26 cellular contexts compared by ENCODE assay signal in genomic region chr3:131242201-131242600, GRCh38.
A peak's percentile ranks its signal among the peaks of the same experiment; 100 is the strongest.
DNase-seq lines count a peak whose midpoint lies in the region; ATAC-seq, FAIRE-seq and TF ChIP-seq lines count a peak whose summit lies in the region.
"Had no signal": no experiment of that assay in that cellular context is flagged by ENCODE, and none has a peak within 500 bp of the region (broad histone marks: within the 10 kb centered on the region; RNA-seq: fewer than 3 reads in every experiment).

No MANE protein-coding gene starts in this region.

- H3K4me2 ChIP-seq in OCI-LY3 (ENCODE audit: low read length) = no peak overlapping the region

- H3K9ac ChIP-seq in OCI-LY3 (ENCODE audit: low read length) (no peak overlapping the region), endodermal cell (ENCODE audit: extremely low read depth, low read length, poor library complexity, severe bottlenecking) (no peak overlapping the region)

- no peaks in the 10 kb centered on the region for H3K36me3 Mint-ChIP-seq in endodermal cell (ENCODE audit: low read depth)
- no peaks in the 10 kb centered on the region for H3K36me3 Mint-ChIP-seq in naive thymus-derived CD4-positive, alpha-beta T cell
- H3K36me3 Mint-ChIP-seq: activated CD8-positive, alpha-beta memory T cell treated with anti-CD3 and anti-CD28 coated beads, Interleukin-2, amount 10 ng/mL, durations not matched to agents 7 days and 5 days had no signal

- POLR2A ChIA-PET in naive thymus-derived CD4-positive, alpha-beta T cell (lab: Charles Lee) = no interaction called here

- H3K36me3 ChIP-seq in OCI-LY3 (replicated peaks; ENCODE audit: low read depth, low read length) (no peaks in the 10 kb centered on the region), endodermal cell (ENCODE audit: control insufficient read depth, insufficient read depth, low read length) (no peaks in the 10 kb centered on the region), thyroid gland (no peaks in the 10 kb centered on the region)
- no peaks in the 10 kb centered on the region for H3K36me3 ChIP-seq in naive thymus-derived CD4-positive, alpha-beta T cell (ENCODE audit: control insufficient read depth in 2 of 3, insufficient read depth in 3 of 3, low read length in 3 of 3)
- H3K36me3 ChIP-seq: spleen had no signal

- no peak overlapping the region for H3K4me3 ChIP-seq in OCI-LY3 (ENCODE audit: low read length)
- no peak overlapping the region for H3K4me3 ChIP-seq in endodermal cell (ENCODE audit: low read length)
- no peak overlapping the region for H3K4me3 ChIP-seq in thyroid gland (replicated peaks in 1 of 3)
- H3K4me3 ChIP-seq in naive thymus-derived CD4-positive, alpha-beta T cell (ENCODE audit: low read length) = no peak overlapping the region
- H3K4me3 ChIP-seq: lung, spleen had no signal

- FAIRE-seq in HTR-8/SVneo (lab: Jason Lieb, UNC) = no peak
- FAIRE-seq: A204.1, astrocyte had no signal

- H3K9me3 ChIP-seq in OCI-LY3 (ENCODE audit: insufficient read depth, low read length) = no peaks in the 10 kb centered on the region
- no peaks in the 10 kb centered on the region for H3K9me3 ChIP-seq in endodermal cell (ENCODE audit: control insufficient read depth, low read length)
- no peaks in the 10 kb centered on the region for H3K9me3 ChIP-seq in thyroid gland
- H3K9me3 ChIP-seq in naive thymus-derived CD4-positive, alpha-beta T cell (ENCODE audit: control insufficient read depth in 2 of 3, low read length in 3 of 3) = no peaks in the 10 kb centered on the region
- H3K9me3 ChIP-seq: Caco-2, spleen had no signal

- WGBS in endodermal cell (ENCODE audit: insufficient coverage in 1 of 2, insufficient read length in 1 of 2), 2 experiments = 78 to 85% methylated on average over 3 of the region's 3 CpGs
- WGBS in thyroid gland, 2 donors = 26 to 42% methylated on average over 3 of the region's 3 CpGs

- no peaks in the 10 kb centered on the region for H3K4me1 ChIP-seq in OCI-LY3 (ENCODE audit: low read length)
- H3K4me1 ChIP-seq in endodermal cell (ENCODE audit: control insufficient read depth, insufficient read depth, low read length) = no peaks in the 10 kb centered on the region
- peaks cover 4 to 11% of the 10 kb centered on the region in 2 donors for H3K4me1 ChIP-seq in thyroid gland
- H3K4me1 ChIP-seq in naive thymus-derived CD4-positive, alpha-beta T cell (ENCODE audit: control insufficient read depth in 2 of 2, insufficient read depth in 2 of 2, low read length in 2 of 2) = no peaks in the 10 kb centered on the region
- H3K4me1 ChIP-seq: Caco-2, spleen had no signal

- no peak overlapping the region for H2AFZ ChIP-seq in OCI-LY3 (ENCODE audit: low read depth, low read length)

- no peaks in the 10 kb centered on the region for H3K9me3 Mint-ChIP-seq in endodermal cell
- H3K9me3 Mint-ChIP-seq in naive thymus-derived CD4-positive, alpha-beta T cell = peaks cover 0 to 5% (median 0%) of the 10 kb centered on the region in 11 donors
- H3K9me3 Mint-ChIP-seq: activated naive CD4-positive, alpha-beta T cell treated with anti-CD3 and anti-CD28 coated beads, Interleukin-2, amount 50 U/mL, for 24 hours; stimulated activated naive CD8-positive, alpha-beta T cell treated with anti-CD3 and anti-CD28 coated beads, Interleukin-15, amount 100 ng/mL, for 72 hours had no signal

- intact Hi-C loops in thyroid gland (cut with DNase I) = no loop called here
- intact Hi-C loops in naive thymus-derived CD4-positive, alpha-beta T cell (cut with micrococcal nuclease) = no loop called here

- DNase-seq in SIG-M5 treated with dmso at 0.1 percent for 504 hours (lab: John Stamatoyannopoulos, UW; ENCODE audit: unreplicated experiment) (peak; percentile 22), SIG-M5 (lab: John Stamatoyannopoulos, UW) (no peak), endodermal cell (no peak), thyroid gland (no peak), DMS114 treated with DMSO at 0.1 percent for 48 hours (lab: John Stamatoyannopoulos, UW; ENCODE audit: unreplicated experiment) (no peak), HTR-8/SVneo (ENCODE audit: insufficient read length, low spot score) (no peak)
- no peak for DNase-seq in naive thymus-derived CD4-positive, alpha-beta T cell
- DNase-seq: activated CD4-positive, alpha-beta T cell treated with anti-CD3 and anti-CD28 coated beads for 4 hours; activated CD8-positive, alpha-beta memory T cell treated with anti-CD3 and anti-CD28 coated beads, Interleukin-2, amount 10 ng/mL, durations not matched to agents 7 days and 5 days; Caco-2; Karpas-422; kidney; NCI-H1105; NCI-H2081; NCI-H524 treated with DMSO at 0.1 percent for 48 hours; SHP77; spleen; stimulated activated CD4-positive, alpha-beta T cell treated with anti-CD3 and anti-CD28 coated beads, Interleukin-4, amount 100 ng/mL, for 24 hours; stimulated activated naive CD8-positive, alpha-beta T cell treated with anti-CD3 and anti-CD28 coated beads, Interleukin-15, amount 100 ng/mL, for 72 hours; trophoblast cell had no signal

- peaks cover 3% of the 10 kb centered on the region for H3K27me3 Mint-ChIP-seq in endodermal cell (ENCODE audit: insufficient read depth)
- peaks cover 0 to 4% (median 0%) of the 10 kb centered on the region in 5 donors for H3K27me3 Mint-ChIP-seq in naive thymus-derived CD4-positive, alpha-beta T cell
- H3K27me3 Mint-ChIP-seq: activated naive CD4-positive, alpha-beta T cell treated with anti-CD3 and anti-CD28 coated beads, Interleukin-2, amount 50 U/mL, for 24 hours had no signal

- H3K27ac Mint-ChIP-seq in endodermal cell = no peak overlapping the region
- H3K27ac Mint-ChIP-seq in naive thymus-derived CD4-positive, alpha-beta T cell = no peak overlapping the region
- H3K27ac Mint-ChIP-seq: activated CD8-positive, alpha-beta memory T cell treated with anti-CD3 and anti-CD28 coated beads, Interleukin-2, amount 10 ng/mL, durations not matched to agents 7 days and 5 days; activated naive CD4-positive, alpha-beta T cell treated with anti-CD3 and anti-CD28 coated beads, Interleukin-2, amount 50 U/mL, for 24 hours; stimulated activated naive CD8-positive, alpha-beta T cell treated with anti-CD3 and anti-CD28 coated beads, Interleukin-15, amount 100 ng/mL, for 72 hours had no signal

- H3K4me3 Mint-ChIP-seq in endodermal cell = no peak overlapping the region
- no peak overlapping the region for H3K4me3 Mint-ChIP-seq in naive thymus-derived CD4-positive, alpha-beta T cell
- H3K4me3 Mint-ChIP-seq: activated CD8-positive, alpha-beta memory T cell treated with anti-CD3 and anti-CD28 coated beads, Interleukin-2, amount 10 ng/mL, durations not matched to agents 7 days and 5 days; activated naive CD4-positive, alpha-beta T cell treated with anti-CD3 and anti-CD28 coated beads, Interleukin-2, amount 50 U/mL, for 24 hours; stimulated activated naive CD8-positive, alpha-beta T cell treated with anti-CD3 and anti-CD28 coated beads, Interleukin-15, amount 100 ng/mL, for 72 hours had no signal

- H3K27ac ChIP-seq in OCI-LY3 (ENCODE audit: low read length) (no peak overlapping the region), endodermal cell (ENCODE audit: low read depth, low read length) (no peak overlapping the region), thyroid gland (peak overlapping the region in 2 of 3 donors; percentile 22 to 28)
- no peak overlapping the region for H3K27ac ChIP-seq in naive thymus-derived CD4-positive, alpha-beta T cell (ENCODE audit: low read depth, low read length)
- H3K27ac ChIP-seq: spleen had no signal

- no peak for TF ChIP-seq POLR2A in thyroid gland (IDR thresholded peaks at IDR 0.05)

- H3K27me3 ChIP-seq in OCI-LY3 (ENCODE audit: low read depth, low read length) (peaks cover 3% of the 10 kb centered on the region; the same call in 1 of the 2 replicates), endodermal cell (ENCODE audit: control insufficient read depth, insufficient read depth, low read length, poor library complexity, severe bottlenecking) (no peaks in the 10 kb centered on the region), thyroid gland (no peaks in the 10 kb centered on the region)
- H3K27me3 ChIP-seq in naive thymus-derived CD4-positive, alpha-beta T cell (ENCODE audit: control insufficient read depth in 2 of 2, insufficient read depth in 2 of 2, low read length in 2 of 2) = no peaks in the 10 kb centered on the region
- H3K27me3 ChIP-seq: spleen had no signal

- peak; percentile 63 for TF ChIP-seq CTCF in OCI-LY3 (IDR thresholded peaks at IDR 0.05; ENCODE audit: low read depth, low read length)
- TF ChIP-seq CTCF in endodermal cell (conservative IDR thresholded peaks at IDR 0.05) = peak; percentile 24
- TF ChIP-seq CTCF in thyroid gland (IDR thresholded peaks at IDR 0.05) = peak in 4 of 6 experiments; percentile 42 to 55 (median 44)

- H4K20me1 ChIP-seq in OCI-LY3 (ENCODE audit: insufficient read depth, low read length) = no peaks in the 10 kb centered on the region

- no peak for ATAC-seq in naive thymus-derived CD4-positive, alpha-beta T cell
- ATAC-seq: activated CD8-positive, alpha-beta memory T cell treated with anti-CD3 and anti-CD28 coated beads, Interleukin-2, amount 10 ng/mL, durations not matched to agents 7 days and 5 days; esophagus mucosa; stimulated activated naive CD8-positive, alpha-beta T cell treated with anti-CD3 and anti-CD28 coated beads, Interleukin-15, amount 100 ng/mL, for 72 hours had no signal

- CTCF ChIA-PET in naive thymus-derived CD4-positive, alpha-beta T cell (lab: Charles Lee) = no interaction called here

- no peaks in the 10 kb centered on the region for H3K79me2 ChIP-seq in OCI-LY3 (ENCODE audit: low read length)

- H3K4me1 Mint-ChIP-seq in endodermal cell = no peaks in the 10 kb centered on the region
- no peaks in the 10 kb centered on the region for H3K4me1 Mint-ChIP-seq in naive thymus-derived CD4-positive, alpha-beta T cell
- H3K4me1 Mint-ChIP-seq: activated CD8-positive, alpha-beta memory T cell treated with anti-CD3 and anti-CD28 coated beads, Interleukin-2, amount 10 ng/mL, durations not matched to agents 7 days and 5 days; activated naive CD4-positive, alpha-beta T cell treated with anti-CD3 and anti-CD28 coated beads, Interleukin-2, amount 50 U/mL, for 24 hours; stimulated activated naive CD8-positive, alpha-beta T cell treated with anti-CD3 and anti-CD28 coated beads, Interleukin-15, amount 100 ng/mL, for 72 hours had no signal

Comparison
In these comparisons a context has a peak if more than half of its experiments do, and no peak if none do; other contexts are left out.
1. H3K27ac ChIP-seq: peak in thyroid gland (2 of 3); none in OCI-LY3 (single experiment), endodermal cell (single experiment) and naive thymus-derived CD4-positive, alpha-beta T cell (single experiment).
2. Peak in every context shown above with its lines, with median percentiles within 50 percentile points of each other: CTCF ChIP-seq.